ENCODE assay signal across 8 cellular contexts in genomic region chr4:2262944-2263250, GRCh38. TPM values are rescaled to one million over a fixed set of nuclear protein-coding genes. Genes with fewer than 3 reads are reported as not detected.
A peak's percentile ranks its signal among the peaks of the same experiment; 100 is the strongest.
DNase-seq lines count a peak whose midpoint lies in the region; ATAC-seq and TF ChIP-seq lines count a peak whose summit lies in the region.

No MANE protein-coding gene starts in this region.

- no peaks in the 10 kb centered on the region for H3K9me3 ChIP-seq in ascending aorta
- no peaks in the 10 kb centered on the region for H3K9me3 ChIP-seq in liver (ENCODE audit: control insufficient read depth in 4 of 4, low read length in 3 of 4)
- no peaks in the 10 kb centered on the region for H3K9me3 ChIP-seq in testis

- no peaks in the 10 kb centered on the region for H3K9me3 Mint-ChIP-seq in activated CD8-positive, alpha-beta memory T cell treated with anti-CD3 and anti-CD28 coated beads, Interleukin-2, amount 10 ng/mL, durations not matched to agents 7 days and 5 days (ENCODE audit: low read depth)

- H3K27me3 ChIP-seq in ascending aorta (no peaks in the 10 kb centered on the region), liver (ENCODE audit: control insufficient read depth in 4 of 4, insufficient read depth in 4 of 4, low read length in 3 of 4) (no peaks in the 10 kb centered on the region), testis (no peaks in the 10 kb centered on the region)

- WGBS in liver = 50% methylated on average over 13 of the region's 13 CpGs
- WGBS in testis, 2 donors = 19 to 34% methylated on average over 13 of the region's 13 CpGs

- peaks cover 35 to 51% of the 10 kb centered on the region in 2 donors for H3K4me1 ChIP-seq in ascending aorta
- H3K4me1 ChIP-seq in liver (ENCODE audit: control insufficient read depth in 4 of 4, insufficient read depth in 4 of 4, low read length in 3 of 4) = peaks cover 8 to 40% (median 22%) of the 10 kb centered on the region in 4 donors
- peaks cover 41% of the 10 kb centered on the region for H3K4me1 ChIP-seq in testis

- H3K27ac Mint-ChIP-seq in activated CD8-positive, alpha-beta memory T cell treated with anti-CD3 and anti-CD28 coated beads, Interleukin-2, amount 10 ng/mL, durations not matched to agents 7 days and 5 days = peak overlapping the region; percentile 75

- H3K4me3 ChIP-seq in ascending aorta (peak overlapping the region; percentile 50 to 98), liver (ENCODE audit: low read depth in 1 of 3, low read length in 3 of 3) (peak overlapping the region; percentile 14 to 72 (median 69)), testis (peak overlapping the region; percentile 53 to 74)

- H3K27ac ChIP-seq in ascending aorta = peak overlapping the region; percentile 87 to 96
- peak overlapping the region; percentile 81 to 85 for H3K27ac ChIP-seq in liver (ENCODE audit: low read depth in 1 of 2, low read length in 2 of 2)
- H3K27ac ChIP-seq in testis = peak overlapping the region; percentile 94 to 96

- peak overlapping the region in 1 of 2 donors; percentile 43 for H3K9ac ChIP-seq in liver (ENCODE audit: low read depth in 1 of 2, low read length in 2 of 2)

- DNase-seq in activated CD8-positive, alpha-beta memory T cell treated with anti-CD3 and anti-CD28 coated beads, Interleukin-2, amount 10 ng/mL, durations not matched to agents 7 days and 5 days = no peak
- no peak for DNase-seq in activated CD8-positive, alpha-beta memory T cell treated with anti-CD3 and anti-CD28 coated beads for 24 hours
- no peak for DNase-seq in ascending aorta (ENCODE audit: low spot score in 2 of 2)
- no peak for DNase-seq in testis
- DNase-seq in NOMO-1 treated with dmso at 0.1 percent for 144 hours (lab: John Stamatoyannopoulos, UW; ENCODE audit: unreplicated experiment) = no peak
- DNase-seq in 8988T = no peak

- H3K36me3 ChIP-seq in ascending aorta = no peaks in the 10 kb centered on the region
- H3K36me3 ChIP-seq in liver (ENCODE audit: control insufficient read depth in 4 of 4, insufficient read depth in 3 of 4, low read depth in 1 of 4, low read length in 3 of 4) = no peaks in the 10 kb centered on the region
- H3K36me3 ChIP-seq in testis (ENCODE audit: low read depth, missing control alignments) = no peaks in the 10 kb centered on the region

- TF ChIP-seq RAD21 in liver (IDR thresholded peaks at IDR 0.05) = no peak

- H3K4me1 Mint-ChIP-seq in activated CD8-positive, alpha-beta memory T cell treated with anti-CD3 and anti-CD28 coated beads, Interleukin-2, amount 10 ng/mL, durations not matched to agents 7 days and 5 days = peaks cover 1% of the 10 kb centered on the region

- ATAC-seq in activated CD8-positive, alpha-beta memory T cell treated with anti-CD3 and anti-CD28 coated beads, Interleukin-2, amount 10 ng/mL, durations not matched to agents 7 days and 5 days = no peak
- ATAC-seq in HG02759 (IDR thresholded peaks at IDR 0.05; ENCODE audit: unreplicated experiment) = no peak

- intact Hi-C loops in ascending aorta (cut with DNase I) = loop anchor here (1.0 to 10.0 kb wide), 11 partner anchors 21 to 1926 kb away; partner anchors contain the start of genes ADD1, CFAP99, FAM53A and HAUS3
- intact Hi-C loops in testis (cut with DNase I; ENCODE audit: low total_unique reads) = loop anchor here (5.0 kb wide), 1 partner anchor 551 kb away; the partner anchor contains the start of gene SLBP

- no peaks in the 10 kb centered on the region for H3K27me3 Mint-ChIP-seq in activated CD8-positive, alpha-beta memory T cell treated with anti-CD3 and anti-CD28 coated beads, Interleukin-2, amount 10 ng/mL, durations not matched to agents 7 days and 5 days

- CTCF ChIA-PET in activated CD8-positive, alpha-beta memory T cell treated with anti-CD3 and anti-CD28 coated beads, Interleukin-2, amount 10 ng/mL, durations not matched to agents 7 days and 5 days (lab: Charles Lee) = interaction anchor here (0.6 to 1.7 kb wide), 6 partner anchors 13 to 197 kb away, joined by 3 to 7 read pairs (median 3); partner anchors contain the start of gene CFAP99

- no peak for TF ChIP-seq POLR2A in testis (IDR thresholded peaks at IDR 0.05)

- H3K4me3 Mint-ChIP-seq in activated CD8-positive, alpha-beta memory T cell treated with anti-CD3 and anti-CD28 coated beads, Interleukin-2, amount 10 ng/mL, durations not matched to agents 7 days and 5 days = peak overlapping the region; percentile 64

- TF ChIP-seq CTCF in ascending aorta (IDR thresholded peaks at IDR 0.05) (no peak), liver (IDR thresholded peaks at IDR 0.05; ENCODE audit: low read depth, low read length, missing input control) (no peak), testis (IDR thresholded peaks at IDR 0.05) (no peak)

- no peaks in the 10 kb centered on the region for H3K36me3 Mint-ChIP-seq in activated CD8-positive, alpha-beta memory T cell treated with anti-CD3 and anti-CD28 coated beads, Interleukin-2, amount 10 ng/mL, durations not matched to agents 7 days and 5 days

TF ChIP-seq in liver, 16 proteins besides CTCF, POLR2A, EP300 and RAD21:
- no peak for TF ChIP-seq ATF3 (IDR thresholded peaks at IDR 0.05)
TF ChIP-seq in liver: peak in this region for 0.

RNA-seq across cellular contexts. Expression of gene MXD4, which starts 1.0 kb away (rescaled TPM):
- 10 to 100 TPM; 13.7 to 14.3 TPM for total RNA-seq in activated CD8-positive, alpha-beta memory T cell treated with anti-CD3 and anti-CD28 coated beads, Interleukin-2, amount 10 ng/mL, durations not matched to agents 7 days and 5 days
- total RNA-seq in ascending aorta = 83.2 TPM
- total RNA-seq in liver = 10 to 100 TPM; 17.0 to 19.6 TPM
- 10 to 100 TPM in 1 of 2 donors, 1 to 10 TPM in 1; 6.5 to 14.8 TPM for polyA plus RNA-seq in liver
- 10 to 100 TPM; 73.8 to 76.4 TPM for total RNA-seq in testis
- 51.6 TPM for polyA plus RNA-seq in testis (ENCODE audit: insufficient read depth, low read depth, low replicate concordance)

RNA-seq across cellular contexts. Expression of gene HAUS3, which starts 21.0 kb away (rescaled TPM):
- total RNA-seq in activated CD8-positive, alpha-beta memory T cell treated with anti-CD3 and anti-CD28 coated beads, Interleukin-2, amount 10 ng/mL, durations not matched to agents 7 days and 5 days = 10 to 100 TPM; 29.8 to 34.5 TPM
- total RNA-seq in ascending aorta (9.0 TPM), liver (10 to 100 TPM in 1 of 2 donors, 1 to 10 TPM in 1; 7.1 to 13.9 TPM), testis (10 to 100 TPM; 40.1 to 44.0 TPM)
- polyA plus RNA-seq in liver (1 to 10 TPM; 2.3 to 3.4 TPM), testis (ENCODE audit: insufficient read depth, low read depth, low replicate concordance) (13.8 TPM)

RNA-seq across cellular contexts. Expression of gene POLN, which starts 21.0 kb away (rescaled TPM):
- total RNA-seq in activated CD8-positive, alpha-beta memory T cell treated with anti-CD3 and anti-CD28 coated beads, Interleukin-2, amount 10 ng/mL, durations not matched to agents 7 days and 5 days = 1 to 10 TPM; 5.5 to 5.6 TPM
- 0.21 TPM for total RNA-seq in ascending aorta
- 1 to 10 TPM; 1.6 to 2.3 TPM for total RNA-seq in liver
- polyA plus RNA-seq in liver = 1 to 10 TPM in 1 of 2 donors, under 1 TPM in 1; 0.44 to 1.3 TPM
- total RNA-seq in testis = 10 to 100 TPM; 22.9 to 23.7 TPM
- polyA plus RNA-seq in testis (ENCODE audit: insufficient read depth, low read depth, low replicate concordance) = 12.2 TPM
